In the genomic region with DNA sequence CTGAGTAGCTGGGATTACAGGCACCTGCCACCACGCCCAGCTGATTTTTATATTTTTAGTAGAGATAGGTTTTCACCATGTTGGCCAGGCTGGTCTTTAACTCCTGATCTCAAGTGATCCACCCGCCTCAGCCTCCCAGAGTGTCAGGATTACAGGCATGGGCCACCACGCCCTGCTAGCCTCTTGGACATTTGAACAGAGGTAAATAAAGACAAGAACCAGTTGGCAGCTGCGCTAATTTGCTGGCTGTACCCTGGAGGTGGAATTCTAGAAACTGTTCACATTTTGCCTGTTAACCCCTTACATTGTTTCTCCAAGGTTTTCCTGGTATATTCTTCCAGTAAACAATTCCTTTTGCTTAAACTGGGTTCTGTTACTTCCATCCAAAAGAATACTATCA, we compare ENCODE assay signal across 26 cellular contexts.
"Had no signal": no experiment of that assay in that cellular context is flagged by ENCODE, and none has a peak within 500 bp of the region (broad histone marks: within the 10 kb centered on the region; RNA-seq: fewer than 3 reads in every experiment).

No MANE protein-coding gene starts in this region.

- H3K9me3 ChIP-seq: left lung, mucosa of descending colon, neutrophil, sigmoid colon, suprapubic skin, tibial artery, upper lobe of right lung had no signal

- H3K36me3 ChIP-seq: left lung, neutrophil, sigmoid colon, suprapubic skin, tibial artery, upper lobe of right lung had no signal

- DNase-seq: activated CD4-positive, alpha-beta memory T cell treated with anti-CD3 and anti-CD28 coated beads for 36 hours; activated CD4-positive, alpha-beta T cell treated with anti-CD3 and anti-CD28 coated beads, Interleukin-2, amount 10 ng/mL, durations not matched to agents 24 days and 14 days; activated CD4-positive, CD25-positive, alpha-beta regulatory T cell treated with anti-CD3 and anti-CD28 coated beads, Interleukin-2, amount 50 U/mL, for 72 hours; activated CD8-positive, alpha-beta memory T cell treated with anti-CD3 and anti-CD28 coated beads, Interleukin-2, amount 50 U/mL, for 4 hours; activated gamma-delta T cell treated with Interleukin-2 at 50 U/mL for 16 hours; activated naive CD4-positive, alpha-beta T cell treated with anti-CD3 and anti-CD28 coated beads, Interleukin-2, amount 50 U/mL, for 16 hours; activated T-cell treated with anti-CD3 and anti-CD28 coated beads, Interleukin-2, amount 50 U/mL, for 1 hour; amniotic stem cell; dermis blood vessel endothelial cell; effector CD8-positive, alpha-beta T cell; mucosa of descending colon; sigmoid colon; small intestine; stimulated activated naive CD4-positive, alpha-beta T cell; T-helper 2 cell; tibial artery; upper lobe of right lung had no signal

- H3K27ac Mint-ChIP-seq: activated CD4-positive, alpha-beta memory T cell treated with anti-CD3 and anti-CD28 coated beads for 36 hours; activated CD4-positive, alpha-beta T cell treated with anti-CD3 and anti-CD28 coated beads, Interleukin-2, amount 10 ng/mL, durations not matched to agents 24 days and 14 days; natural killer cell treated with Interleukin-12 subunit alpha and Interleukin-12 subunit beta and Interleukin-15 and Interleukin-18, amount 100 ng/mL, for 72 hours had no signal

- H3K27me3 Mint-ChIP-seq: activated CD4-positive, alpha-beta memory T cell treated with anti-CD3 and anti-CD28 coated beads for 36 hours; activated CD4-positive, alpha-beta T cell treated with anti-CD3 and anti-CD28 coated beads, Interleukin-2, amount 10 ng/mL, durations not matched to agents 24 days and 14 days; natural killer cell treated with Interleukin-12 subunit alpha and Interleukin-12 subunit beta and Interleukin-15 and Interleukin-18, amount 100 ng/mL, for 72 hours; progenitor cell of endocrine pancreas had no signal

- H3K4me1 ChIP-seq: left lung, sigmoid colon, suprapubic skin, tibial artery, upper lobe of right lung had no signal

- H3K4me3 ChIP-seq: left lung, lung, mucosa of descending colon, sigmoid colon, suprapubic skin, tibial artery, upper lobe of right lung had no signal

- H3K4me1 Mint-ChIP-seq: activated CD4-positive, alpha-beta T cell treated with anti-CD3 and anti-CD28 coated beads, Interleukin-2, amount 10 ng/mL, durations not matched to agents 24 days and 14 days had no signal

- H3K27ac ChIP-seq: left lung, neutrophil, sigmoid colon, suprapubic skin, tibial artery, upper lobe of right lung had no signal

- H3K27me3 ChIP-seq: left lung, neutrophil, sigmoid colon, suprapubic skin, tibial artery, upper lobe of right lung had no signal

- ATAC-seq: left lung; mucosa of descending colon; natural killer cell treated with Interleukin-12 subunit alpha and Interleukin-12 subunit beta and Interleukin-15 and Interleukin-18, amount 100 ng/mL, for 72 hours; upper lobe of right lung had no signal

- FAIRE-seq: bronchial epithelial cell, colon, frontal cortex, small intestine had no signal

- H3K4me3 Mint-ChIP-seq: activated CD4-positive, alpha-beta memory T cell treated with anti-CD3 and anti-CD28 coated beads for 36 hours; activated CD4-positive, alpha-beta T cell treated with anti-CD3 and anti-CD28 coated beads, Interleukin-2, amount 10 ng/mL, durations not matched to agents 24 days and 14 days; natural killer cell treated with Interleukin-12 subunit alpha and Interleukin-12 subunit beta and Interleukin-15 and Interleukin-18, amount 100 ng/mL, for 72 hours had no signal

- H3K9me3 Mint-ChIP-seq: activated CD4-positive, alpha-beta T cell treated with anti-CD3 and anti-CD28 coated beads, Interleukin-2, amount 10 ng/mL, durations not matched to agents 24 days and 14 days; natural killer cell treated with Interleukin-12 subunit alpha and Interleukin-12 subunit beta and Interleukin-15 and Interleukin-18, amount 100 ng/mL, for 72 hours had no signal

- H3K36me3 Mint-ChIP-seq: activated CD4-positive, alpha-beta memory T cell treated with anti-CD3 and anti-CD28 coated beads for 36 hours; natural killer cell treated with Interleukin-12 subunit alpha and Interleukin-12 subunit beta and Interleukin-15 and Interleukin-18, amount 100 ng/mL, for 72 hours had no signal
